In genomic region chr1:232630894-232631195, GRCh38 we compare ENCODE assay signal across 8 cellular contexts. TPM values are rescaled to one million over a fixed set of nuclear protein-coding genes. Genes with fewer than 3 reads are reported as not detected.
DNase-seq lines count a peak whose midpoint lies in the region; ATAC-seq, FAIRE-seq and TF ChIP-seq lines count a peak whose summit lies in the region.

No MANE protein-coding gene starts in this region.

- POLR2A ChIA-PET in HEK293 (lab: Yijun Ruan, JAX) (interaction anchor here (0.8 to 1.9 kb wide), 5 partner anchors 10 to 320 kb away, joined by 3 to 8 read pairs (median 4); partner anchors contain the start of gene NTPCR), activated B cell treated with CpG ODN at 0.5 μM for 24 hours (lab: Charles Lee) (no interaction called here)

- peak overlapping the region; percentile 83 for H3K4me3 ChIP-seq in HEK293 (ENCODE audit: low read depth, low read length)
- H3K4me3 ChIP-seq in hepatocyte: peak overlapping the region; percentile 89
- H3K4me3 ChIP-seq in small intestine (ENCODE audit: low read depth in 1 of 2, low read length in 2 of 2): peak overlapping the region; percentile 62 to 91

- no peaks in the 10 kb centered on the region for H4K20me1 ChIP-seq in hepatocyte (ENCODE audit: insufficient read depth, poor library complexity, severe bottlenecking)

- H3K36me3 ChIP-seq in HEK293 (ENCODE audit: control insufficient read depth in 2 of 2, insufficient read depth in 1 of 2, low read length in 2 of 2) (no peaks in the 10 kb centered on the region), hepatocyte (replicated peaks; ENCODE audit: insufficient read depth, low read depth) (no peaks in the 10 kb centered on the region), small intestine (ENCODE audit: control insufficient read depth in 2 of 2, insufficient read depth in 2 of 2, low read length in 2 of 2) (no peaks in the 10 kb centered on the region)

- DNase-seq in activated B cell treated with CpG ODN at 0.5 μM for 24 hours: no peak
- DNase-seq in hepatocyte (ENCODE audit: low spot score): no peak
- DNase-seq in small intestine: no peak
- DNase-seq in cerebellar nuclear complex (lab: John Stamatoyannopoulos, UW): no peak
- no peak for DNase-seq in hippocampal formation (lab: John Stamatoyannopoulos, UW)
- DNase-seq in SKM-1 treated with dmso at 0.1 percent for 144 hours (lab: John Stamatoyannopoulos, UW; ENCODE audit: unreplicated experiment): no peak

- no peaks in the 10 kb centered on the region for H3K9me3 Mint-ChIP-seq in activated B cell treated with CpG ODN at 0.5 μM for 24 hours

- H3K79me2 ChIP-seq in hepatocyte: peaks cover 33% of the 10 kb centered on the region

- no peaks in the 10 kb centered on the region for H3K27me3 ChIP-seq in hepatocyte
- H3K27me3 ChIP-seq in small intestine (ENCODE audit: control insufficient read depth in 2 of 2, insufficient read depth in 2 of 2, low read length in 2 of 2): no peaks in the 10 kb centered on the region

- CTCF ChIA-PET in HEK293 (lab: Yijun Ruan, JAX) (interaction anchor here (0.7 to 3.0 kb wide), 12 partner anchors 12 to 910 kb away, joined by 3 to 11 read pairs (median 4); partner anchors contain the start of gene NTPCR), activated B cell treated with CpG ODN at 0.5 μM for 24 hours (lab: Charles Lee) (no interaction called here)

- H3K9me2 ChIP-seq in hepatocyte (replicated peaks; ENCODE audit: insufficient read depth): no peaks in the 10 kb centered on the region

- no peak overlapping the region for H3K27ac Mint-ChIP-seq in activated B cell treated with CpG ODN at 0.5 μM for 24 hours

- ATAC-seq in activated B cell treated with CpG ODN at 0.5 μM for 24 hours (ENCODE audit: low read depth): no peak
- ATAC-seq in activated CD4-positive, CD25-positive, alpha-beta regulatory T cell treated with anti-CD3 and anti-CD28 coated beads, Interleukin-2, amount 50 U/mL, for 24 hours: no peak

- H3K27ac ChIP-seq in HEK293 (ENCODE audit: extremely low read depth, low read depth, low read length) (peak overlapping the region; percentile 91), hepatocyte (peak overlapping the region; percentile 93), small intestine (ENCODE audit: low read depth in 1 of 2, low read length in 1 of 2) (peak overlapping the region in 1 of 2 donors; percentile 81)

- H3K27me3 Mint-ChIP-seq in activated B cell treated with CpG ODN at 0.5 μM for 24 hours: peaks cover 39% of the 10 kb centered on the region

- H2AFZ ChIP-seq in hepatocyte: peak overlapping the region; percentile 68

- intact Hi-C loops in activated B cell treated with CpG ODN at 0.5 μM for 24 hours (cut with micrococcal nuclease): loop anchor here (2.0 to 10.0 kb wide), 3 partner anchors 320 to 764 kb away; partner anchors contain the start of gene NTPCR

- H3K4me1 ChIP-seq in HEK293 (ENCODE audit: control insufficient read depth, insufficient read depth, low read length) (peaks cover 20% of the 10 kb centered on the region), hepatocyte (ENCODE audit: insufficient read depth) (peaks cover 25% of the 10 kb centered on the region), small intestine (ENCODE audit: control insufficient read depth in 2 of 2, insufficient read depth in 1 of 2, low read depth in 1 of 2, low read length in 1 of 2) (peaks cover 0 to 3% of the 10 kb centered on the region in 2 donors)

- peak overlapping the region; percentile 83 for H3K4me3 Mint-ChIP-seq in activated B cell treated with CpG ODN at 0.5 μM for 24 hours

- no peaks in the 10 kb centered on the region for H3K9me3 ChIP-seq in HEK293 (ENCODE audit: control insufficient read depth, insufficient read depth, low read depth, low read length)
- H3K9me3 ChIP-seq in hepatocyte (ENCODE audit: low read depth): no peaks in the 10 kb centered on the region
- no peaks in the 10 kb centered on the region for H3K9me3 ChIP-seq in small intestine (ENCODE audit: control insufficient read depth, low read depth)

- no peak for FAIRE-seq in small intestine (lab: Jason Lieb, UNC)

- WGBS in hepatocyte (ENCODE audit: low lambda C conversion rate, missing lambda C conversion rate): under 1% methylated on average over 8 of the region's 8 CpGs
- 0 to 2% (median 1%) methylated on average over 8 of the region's 8 CpGs for WGBS in small intestine, 3 donors

- TF ChIP-seq CTCF in HEK293 (tag by site-specific recombination; IDR thresholded peaks at IDR 0.05): no peak
- TF ChIP-seq CTCF in activated B cell treated with CpG ODN at 0.5 μM for 24 hours (IDR thresholded peaks at IDR 0.05): no peak
- no peak for TF ChIP-seq CTCF in hepatocyte (IDR thresholded peaks at IDR 0.05; ENCODE audit: poor library complexity)

- H3K36me3 Mint-ChIP-seq in activated B cell treated with CpG ODN at 0.5 μM for 24 hours (ENCODE audit: low read depth): no peaks in the 10 kb centered on the region

- H3K4me1 Mint-ChIP-seq in activated B cell treated with CpG ODN at 0.5 μM for 24 hours: peaks cover 10% of the 10 kb centered on the region

- H3K4me2 ChIP-seq in hepatocyte: peak overlapping the region; percentile 77

TF ChIP-seq in HEK293, 187 proteins besides CTCF, POLR2A, EP300 and RAD21 (continues in another document):
- TF ChIP-seq ZBTB11 (tag by site-specific recombination; conservative IDR thresholded peaks at IDR 0.05; ENCODE audit: low read depth) (0 out of 2 replicates have a peak, but pooled peaks have one; percentile 3), ZNF19 (tag by site-specific recombination; IDR thresholded peaks at IDR 0.05; ENCODE audit: low read depth) (no peak), ZSCAN23 (tag by site-specific recombination; IDR thresholded peaks at IDR 0.05) (no peak), ZNF2 (tag by site-specific recombination; IDR thresholded peaks at IDR 0.05) (peak; percentile 10), ZNF623 (tag by site-specific recombination; IDR thresholded peaks at IDR 0.05) (0 out of 2 replicates have a peak, but pooled peaks have one; percentile 0), KLF17 (tag by site-specific recombination; IDR thresholded peaks at IDR 0.05) (0 out of 2 replicates have a peak, but pooled peaks have one; percentile 7), ZNF580 (tag by site-specific recombination; IDR thresholded peaks at IDR 0.05) (no peak), FEZF1 (tag by site-specific recombination; IDR thresholded peaks at IDR 0.05) (no peak), ZNF114 (tag by site-specific recombination; IDR thresholded peaks at IDR 0.05) (no peak), ZBTB17 (tag by site-specific recombination; IDR thresholded peaks at IDR 0.05) (peak; percentile 8; the same call in 1 of the 2 replicates), EGR2 (tag by site-specific recombination; IDR thresholded peaks at IDR 0.05; ENCODE audit: low read depth) (no peak; the same call in 1 of the 2 replicates), YY1 (tag by site-specific recombination; IDR thresholded peaks at IDR 0.05) (no peak), ZNF133 (tag by site-specific recombination; IDR thresholded peaks at IDR 0.05) (no peak), OSR2 (tag by site-specific recombination; IDR thresholded peaks at IDR 0.05) (no peak), ZNF560 (tag by site-specific recombination; IDR thresholded peaks at IDR 0.05; ENCODE audit: borderline replicate concordance) (no peak), ZNF16 (tag by site-specific recombination; IDR thresholded peaks at IDR 0.05; ENCODE audit: low read depth) (0 out of 2 replicates have a peak, but pooled peaks have one; percentile 6)

RNA-seq across cellular contexts. Expression of gene SIPA1L2, which starts 0.9 kb away (rescaled TPM):
- total RNA-seq in activated B cell treated with CpG ODN at 0.5 μM for 24 hours (0.13 and 0.20 TPM in 2 replicates), hepatocyte (35.9 and 50.1 TPM in 2 replicates)
- polyA plus RNA-seq in hepatocyte (21.6 and 27.6 TPM in 2 replicates), small intestine (10 to 100 TPM in 1 of 3 donors, 1 to 10 TPM in 2; 4.1 to 10.4 (median 4.5) TPM)

Comparison
In these comparisons a context has a peak if more than half of its experiments do, and no peak if none do; other contexts are left out.
1. RNA of gene SIPA1L2, which starts 0.9 kb away (total RNA-seq): 35.9 to 50.1 TPM in hepatocyte; 0.13 to 0.20 TPM in activated B cell treated with CpG ODN at 0.5 μM for 24 hours; every median in the first group is over 10 times any median in the second.
2. Peak in every context shown above with its lines, with median percentiles within 50 percentile points of each other: H3K4me3 ChIP-seq.